8 cellular contexts compared by ENCODE assay signal in the genomic region with DNA sequence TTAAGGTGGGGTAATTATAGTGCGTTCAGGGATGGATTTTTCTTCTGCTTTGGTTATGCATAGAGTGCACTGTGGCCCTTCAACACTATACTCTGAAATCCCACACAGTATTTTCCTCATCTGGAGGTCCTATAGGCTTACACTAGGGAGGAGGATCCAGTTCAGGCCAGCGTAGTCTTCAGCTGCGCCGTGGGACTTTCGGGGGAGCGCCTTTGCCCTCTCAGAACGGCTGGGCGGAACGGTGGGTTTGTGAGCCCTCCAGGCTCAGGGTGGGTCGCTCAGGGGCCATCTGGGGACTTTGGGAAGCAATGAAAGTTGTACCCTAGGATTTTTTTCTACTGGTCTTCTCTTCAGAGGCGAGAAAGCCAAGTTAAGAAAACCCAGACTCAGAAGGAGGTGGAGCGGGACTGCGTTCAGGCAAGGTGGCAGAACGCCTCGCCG. TPM values are rescaled to one million over a fixed set of nuclear protein-coding genes. Genes with fewer than 3 reads are reported as not detected.
DNase-seq lines count a peak whose midpoint lies in the region; ATAC-seq and TF ChIP-seq lines count a peak whose summit lies in the region.

No MANE protein-coding gene starts in this region.

- H3K4me3 ChIP-seq in dorsolateral prefrontal cortex (peak overlapping the region; percentile 70 to 100 (median 96)), mesendoderm (ENCODE audit: low read length) (peak overlapping the region; percentile 98), vagina (peak overlapping the region; percentile 65 to 97)

- no peaks in the 10 kb centered on the region for H3K79me1 ChIP-seq in mesendoderm (ENCODE audit: low read length)

- intact Hi-C loops in dorsolateral prefrontal cortex (cut with DNase I): loop anchor here (2.0 to 10.0 kb wide), 2 partner anchors 133 to 281 kb away; no protein-coding TSS in a partner anchor
- intact Hi-C loops in vagina (cut with DNase I): no loop called here

- DNase-seq in EL (peak; percentile 71), RKO (ENCODE audit: low spot score) (peak; percentile 68), dorsolateral prefrontal cortex (peak in 2 of 10 donors; percentile 31 to 33), mesendoderm (no peak), vagina (ENCODE audit: extremely low spot score in 2 of 2) (no peak), islet precursor cell (no peak)

- H3K4me1 ChIP-seq in mesendoderm (ENCODE audit: control insufficient read depth, low read depth, low read length): no peaks in the 10 kb centered on the region
- H3K4me1 ChIP-seq in vagina: peaks cover 23% of the 10 kb centered on the region

- H3K9ac ChIP-seq in mesendoderm (ENCODE audit: low read length): peak overlapping the region; percentile 99

- H2BK120ac ChIP-seq in mesendoderm (ENCODE audit: low read depth, low read length): no peak overlapping the region

- H4K8ac ChIP-seq in mesendoderm (ENCODE audit: low read depth, low read length): no peak overlapping the region

- H3K56ac ChIP-seq in mesendoderm (ENCODE audit: low read length): peak overlapping the region; percentile 98

- no CpG with 5 or more reads among the region's 16 CpGs for WGBS in mesendoderm (ENCODE audit: extremely low coverage, insufficient coverage, low lambda C conversion rate)

- H2BK5ac ChIP-seq in mesendoderm (ENCODE audit: low read length): peak overlapping the region; percentile 91

- H3K79me2 ChIP-seq in mesendoderm (ENCODE audit: control insufficient read depth, insufficient read depth, low read length): peaks cover 11% of the 10 kb centered on the region

- peak overlapping the region; percentile 95 for H3K4me2 ChIP-seq in mesendoderm (ENCODE audit: low read length)

- ATAC-seq in GM19397 (IDR thresholded peaks at IDR 0.05; ENCODE audit: unreplicated experiment) (peak; percentile 22), HG03432 (IDR thresholded peaks at IDR 0.05; ENCODE audit: unreplicated experiment) (peak; percentile 61)

- no peak overlapping the region for H3K23ac ChIP-seq in mesendoderm (ENCODE audit: low read length)

- H3K9me3 ChIP-seq in vagina: no peaks in the 10 kb centered on the region

- H3K36me3 ChIP-seq in mesendoderm (ENCODE audit: control insufficient read depth, insufficient read depth, low read length) (no peaks in the 10 kb centered on the region), vagina (no peaks in the 10 kb centered on the region)

- no peak overlapping the region for H3K4ac ChIP-seq in mesendoderm (ENCODE audit: low read depth, low read length)

- H3K27me3 ChIP-seq in dorsolateral prefrontal cortex (no peaks in the 10 kb centered on the region), mesendoderm (ENCODE audit: insufficient read depth, low read length, poor library complexity) (no peaks in the 10 kb centered on the region), vagina (no peaks in the 10 kb centered on the region)

- no peak overlapping the region for H4K5ac ChIP-seq in mesendoderm (ENCODE audit: low read length)

- H3K27ac ChIP-seq in dorsolateral prefrontal cortex (peak overlapping the region; percentile 52 to 99 (median 90)), mesendoderm (ENCODE audit: low read depth, low read length) (peak overlapping the region; percentile 71), vagina (peak overlapping the region; percentile 96)

- TF ChIP-seq POLR2A in vagina (IDR thresholded peaks at IDR 0.05): no peak

- no peak overlapping the region for H3K18ac ChIP-seq in mesendoderm (ENCODE audit: low read length)

- TF ChIP-seq CTCF in dorsolateral prefrontal cortex (IDR thresholded peaks at IDR 0.05 in 54 of 56, conservative IDR thresholded peaks at IDR 0.05 in 2 of 56; ENCODE audit: low read depth in 1 of 56, partially characterized antibody in 56 of 56) (peak in 4 of 56 donors; percentile 22 to 50 (median 35)), vagina (IDR thresholded peaks at IDR 0.05) (no peak)

- no peak overlapping the region for H2AK5ac ChIP-seq in mesendoderm (ENCODE audit: low read length)

- H2BK15ac ChIP-seq in mesendoderm (replicated peaks; ENCODE audit: low read depth): no peak overlapping the region

RNA-seq across cellular contexts. Expression of a gene that starts 0.7 kb away (rescaled TPM):
- 10 to 100 TPM; 32.6 to 61.5 (median 43.9) TPM for total RNA-seq in dorsolateral prefrontal cortex
- polyA plus RNA-seq in mesendoderm (2013, experiment 1 of 2): 31.3 TPM
- 30.6 TPM for polyA plus RNA-seq in mesendoderm (2013, experiment 2 of 2)
- 33.6 TPM for total RNA-seq in vagina

RNA-seq across cellular contexts. Expression of a gene that starts 35.4 kb away (rescaled TPM):
- total RNA-seq in dorsolateral prefrontal cortex: 100 to 1,000 TPM in 7 of 120 experiments, 10 to 100 TPM in 113; 11.7 to 140 (median 43.8) TPM
- polyA plus RNA-seq in mesendoderm (2013, experiment 1 of 2): 0.08 TPM
- 0.06 TPM for polyA plus RNA-seq in mesendoderm (2013, experiment 2 of 2)
- total RNA-seq in vagina: 117 TPM

RNA-seq across cellular contexts. Expression of a gene that starts 56.7 kb away (rescaled TPM):
- 10 to 100 TPM; 23.2 to 52.6 (median 39.0) TPM for total RNA-seq in dorsolateral prefrontal cortex
- polyA plus RNA-seq in mesendoderm (2013, experiment 1 of 2): 46.5 TPM
- polyA plus RNA-seq in mesendoderm (2013, experiment 2 of 2): 46.4 TPM
- 27.5 TPM for total RNA-seq in vagina

Comparison
In these comparisons a context has a peak if more than half of its experiments do, and no peak if none do; other contexts are left out.
1. DNase-seq: peak in EL (single experiment) and RKO (single experiment); none in mesendoderm (single experiment), vagina (0 of 2) and islet precursor cell (single experiment).
2. Peak in every context shown above with its lines, with median percentiles within 50 percentile points of each other: H3K27ac ChIP-seq and H3K4me3 ChIP-seq.